ENCODE assay signal across 8 cellular contexts in the genomic region with DNA sequence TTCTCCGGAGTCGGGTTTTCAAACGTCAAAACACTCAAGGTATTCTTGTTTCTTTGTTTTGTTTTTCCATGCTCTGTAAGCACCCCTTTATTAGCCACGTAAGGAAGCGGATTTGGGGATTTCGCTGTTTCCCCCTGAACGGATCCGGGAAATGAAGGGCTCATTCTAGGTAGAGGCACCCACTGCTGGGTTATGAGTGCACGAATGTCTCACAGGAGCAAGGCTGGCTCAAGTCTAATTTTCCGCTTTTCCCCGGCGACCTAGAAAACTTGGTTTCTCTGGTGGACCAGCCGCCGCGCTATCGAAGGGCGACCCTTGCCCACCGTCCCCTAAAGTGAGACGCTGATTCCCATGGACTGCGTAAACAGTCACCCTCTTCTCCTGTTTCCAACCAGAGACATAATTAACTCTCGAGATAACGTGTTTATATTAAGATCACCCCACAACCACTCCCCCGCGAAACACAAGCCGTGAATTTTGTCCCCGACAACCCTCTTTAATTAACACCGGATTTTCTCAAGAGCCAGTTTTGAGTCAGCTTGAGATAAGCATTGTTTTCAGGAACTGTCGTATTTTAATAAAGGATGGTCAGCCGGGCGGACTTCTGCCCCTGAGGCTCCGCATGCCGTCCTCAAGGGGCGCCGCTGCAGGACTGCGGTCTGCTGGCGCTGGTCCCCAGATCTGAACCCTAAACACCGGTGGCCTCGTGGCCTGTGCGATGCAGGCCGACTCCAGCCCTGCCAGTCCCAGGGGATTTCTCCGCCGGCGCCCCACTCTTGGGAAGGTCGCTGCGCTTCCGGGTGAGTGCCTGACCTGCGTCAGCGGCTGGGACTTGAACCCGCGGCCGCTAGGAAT. TPM values are rescaled to one million over a fixed set of nuclear protein-coding genes. Genes with fewer than 3 reads are reported as not detected.
DNase-seq lines count a peak whose midpoint lies in the region; ATAC-seq and TF ChIP-seq lines count a peak whose summit lies in the region.

No MANE protein-coding gene starts in this region.

- no peaks in the 10 kb centered on the region for H3K36me3 Mint-ChIP-seq in CD8-positive, alpha-beta T cell
- H3K36me3 Mint-ChIP-seq in nephron progenitor cell (ENCODE audit: low read depth) = peaks cover 19% of the 10 kb centered on the region

- H3K9me3 ChIP-seq in CD8-positive, alpha-beta T cell (ENCODE audit: low read length) = no peaks in the 10 kb centered on the region
- no peaks in the 10 kb centered on the region for H3K9me3 ChIP-seq in SK-N-MC (ENCODE audit: low read depth, low read length)

- H3K9me3 Mint-ChIP-seq in CD8-positive, alpha-beta T cell = peaks cover 15% of the 10 kb centered on the region
- peaks cover 39% of the 10 kb centered on the region for H3K9me3 Mint-ChIP-seq in nephron progenitor cell

- peaks cover 10% of the 10 kb centered on the region for H3K27me3 ChIP-seq in CD8-positive, alpha-beta T cell (ENCODE audit: insufficient read depth, low read length)

- H3K36me3 ChIP-seq in CD8-positive, alpha-beta T cell (ENCODE audit: insufficient read depth, low read length) = no peaks in the 10 kb centered on the region
- no peaks in the 10 kb centered on the region for H3K36me3 ChIP-seq in SK-N-MC (ENCODE audit: insufficient read depth, low read length)

- H3K4me3 Mint-ChIP-seq in CD8-positive, alpha-beta T cell = peak overlapping the region; percentile 54
- peak overlapping the region; percentile 87 for H3K4me3 Mint-ChIP-seq in nephron progenitor cell

- peaks cover 53% of the 10 kb centered on the region for H3K27me3 Mint-ChIP-seq in CD8-positive, alpha-beta T cell (ENCODE audit: low read depth)
- H3K27me3 Mint-ChIP-seq in nephron progenitor cell (ENCODE audit: low read depth, poor library complexity) = peaks cover 3% of the 10 kb centered on the region

- no peak overlapping the region for H3K27ac ChIP-seq in CD8-positive, alpha-beta T cell (ENCODE audit: low read depth, low read length)
- H3K27ac ChIP-seq in SK-N-MC = no peak overlapping the region

- H3K27ac Mint-ChIP-seq in CD8-positive, alpha-beta T cell = no peak overlapping the region
- H3K27ac Mint-ChIP-seq in nephron progenitor cell = peak overlapping the region; percentile 92

- no peak overlapping the region for H3K4me3 ChIP-seq in CD8-positive, alpha-beta T cell (ENCODE audit: low read depth, low read length)
- H3K4me3 ChIP-seq in SK-N-MC = peak overlapping the region; percentile 73
- peak overlapping the region; percentile 46 to 65 for H3K4me3 ChIP-seq in foreskin fibroblast (ENCODE audit: low read depth in 1 of 2, low read length in 2 of 2)

- peaks cover 16% of the 10 kb centered on the region for H3K4me1 Mint-ChIP-seq in CD8-positive, alpha-beta T cell (ENCODE audit: low read depth)
- H3K4me1 Mint-ChIP-seq in nephron progenitor cell = peaks cover 47% of the 10 kb centered on the region

- intact Hi-C loops in CD8-positive, alpha-beta T cell (cut with DNase I, micrococcal nuclease) = no loop called here

- CTCF ChIA-PET in CD8-positive, alpha-beta T cell (lab: Charles Lee) = interaction anchor here (0.6 kb wide), 1 partner anchor 779 kb away, joined by 3 read pairs; no protein-coding TSS in a partner anchor

- no peak for ATAC-seq in CD8-positive, alpha-beta T cell
- ATAC-seq in GM18870 (IDR thresholded peaks at IDR 0.05; ENCODE audit: unreplicated experiment) = no peak

- H3K9ac ChIP-seq in SK-N-MC (ENCODE audit: insufficient read length) = no peak overlapping the region

- TF ChIP-seq CTCF in CD8-positive, alpha-beta T cell (IDR thresholded peaks at IDR 0.05) = no peak
- TF ChIP-seq CTCF in foreskin fibroblast (IDR thresholded peaks at IDR 0.05; ENCODE audit: low read depth, low read length) = peak; percentile 25
- TF ChIP-seq CTCF in nephron progenitor cell (IDR thresholded peaks at IDR 0.05) = peak; percentile 40

- POLR2A ChIA-PET in CD8-positive, alpha-beta T cell (lab: Charles Lee) = no interaction called here

- H3K4me1 ChIP-seq in CD8-positive, alpha-beta T cell (ENCODE audit: insufficient read depth, low read length) = peaks cover 9% of the 10 kb centered on the region

- DNase-seq in CD8-positive, alpha-beta T cell = no peak
- no peak for DNase-seq in SK-N-MC (ENCODE audit: low read depth, low spot score)
- DNase-seq in foreskin fibroblast = peak; percentile 24 to 74
- DNase-seq in nephron progenitor cell = peak; percentile 66
- DNase-seq in NOMO-1 treated with DMSO at 0.1 percent for 48 hours (lab: John Stamatoyannopoulos, UW; ENCODE audit: unreplicated experiment) = no peak
- no peak for DNase-seq in NCI-H128 (lab: John Stamatoyannopoulos, UW; ENCODE audit: unreplicated experiment)
- DNase-seq in SIG-M5 (lab: John Stamatoyannopoulos, UW) = no peak

RNA-seq across cellular contexts. Expression of a gene that starts 0.5 kb away (rescaled TPM):
- total RNA-seq in CD8-positive, alpha-beta T cell = not detected

Comparison
In these comparisons a context has a peak if more than half of its experiments do, and no peak if none do; other contexts are left out.
1. DNase-seq: peak in foreskin fibroblast (2 of 2) and nephron progenitor cell (single experiment); none in CD8-positive, alpha-beta T cell (0 of 7), SK-N-MC (single experiment), NOMO-1 treated with DMSO at 0.1 percent for 48 hours (single experiment), NCI-H128 (single experiment) and SIG-M5 (single experiment).